Comparison of ENCODE assay signal across 22 cellular contexts in the genomic region with DNA sequence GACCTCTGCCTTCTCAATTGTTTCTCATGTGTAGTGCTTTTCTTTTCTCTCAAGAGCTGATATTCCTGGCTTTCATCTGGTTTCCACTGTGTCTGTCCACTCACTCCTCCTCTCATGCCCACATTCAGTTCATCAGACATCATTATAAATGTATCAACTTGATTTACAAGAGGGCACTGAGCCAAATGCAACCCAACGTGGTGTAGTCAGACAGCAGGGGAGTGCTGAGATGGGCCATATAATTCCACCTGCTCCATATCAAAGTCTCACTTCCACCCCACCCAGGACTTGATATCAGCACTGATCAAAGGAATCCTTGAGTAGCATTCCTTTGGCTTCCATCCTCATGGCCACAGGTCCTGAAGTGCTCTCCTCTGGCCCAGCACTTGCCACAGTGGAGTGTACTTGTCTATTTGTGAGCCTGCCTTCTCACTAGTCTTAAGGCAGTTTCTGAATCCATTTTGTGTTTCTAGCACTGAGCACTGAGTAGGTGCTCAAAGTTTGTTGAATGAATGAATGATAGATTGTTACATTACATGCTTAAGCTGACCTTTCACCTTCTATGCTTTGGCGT.
"Had no signal": no experiment of that assay in that cellular context is flagged by ENCODE, and none has a peak within 500 bp of the region (broad histone marks: within the 10 kb centered on the region; RNA-seq: fewer than 3 reads in every experiment).

No MANE protein-coding gene starts in this region.

- H3K27ac ChIP-seq: hepatocyte, parathyroid adenoma had no signal

- H3K36me3 ChIP-seq: esophagus squamous epithelium had no signal

- H3K4me1 Mint-ChIP-seq: activated CD8-positive, alpha-beta memory T cell treated with anti-CD3 and anti-CD28 coated beads, Interleukin-2, amount 10 ng/mL, durations not matched to agents 7 days and 5 days; central memory CD8-positive, alpha-beta T cell; naive thymus-derived CD8-positive, alpha-beta T cell had no signal

- H3K4me2 ChIP-seq: hepatocyte had no signal

- H3K27ac Mint-ChIP-seq: activated CD8-positive, alpha-beta memory T cell treated with anti-CD3 and anti-CD28 coated beads, Interleukin-2, amount 10 ng/mL, durations not matched to agents 7 days and 5 days; activated naive CD8-positive, alpha-beta T cell; activated T-helper 2 cell treated with anti-CD3 and anti-CD28 coated beads, Interferon-gamma antibody, Interleukin-2, Interleukin-4, amounts not matched to agents 10 μg/mL and 5 μg/mL and 100 μg/mL, durations not matched to agents 14 hours and 24 hours and 36 hours; naive thymus-derived CD8-positive, alpha-beta T cell; type B pancreatic cell had no signal

- H3K9me3 ChIP-seq: body of pancreas, esophagus squamous epithelium had no signal

- H3K79me2 ChIP-seq: hepatocyte, parathyroid adenoma had no signal

- H2AFZ ChIP-seq: hepatocyte, parathyroid adenoma had no signal

- H3K27me3 ChIP-seq: body of pancreas, esophagus squamous epithelium, hepatocyte had no signal

- H3K4me3 ChIP-seq: body of pancreas, esophagus squamous epithelium, hepatocyte had no signal

- H3K4me3 Mint-ChIP-seq: activated CD8-positive, alpha-beta memory T cell treated with anti-CD3 and anti-CD28 coated beads, Interleukin-2, amount 10 ng/mL, durations not matched to agents 7 days and 5 days; activated naive CD8-positive, alpha-beta T cell; central memory CD8-positive, alpha-beta T cell; naive thymus-derived CD8-positive, alpha-beta T cell; type B pancreatic cell had no signal

- H3K9me3 Mint-ChIP-seq: activated T-helper 2 cell treated with anti-CD3 and anti-CD28 coated beads, Interferon-gamma antibody, Interleukin-2, Interleukin-4, amounts not matched to agents 10 μg/mL and 5 μg/mL and 100 μg/mL, durations not matched to agents 14 hours and 24 hours and 36 hours; type B pancreatic cell had no signal

- H3K36me3 Mint-ChIP-seq: activated CD8-positive, alpha-beta memory T cell treated with anti-CD3 and anti-CD28 coated beads, Interleukin-2, amount 10 ng/mL, durations not matched to agents 7 days and 5 days; activated naive CD8-positive, alpha-beta T cell; naive thymus-derived CD8-positive, alpha-beta T cell; type B pancreatic cell had no signal

- DNase-seq: activated CD4-positive, alpha-beta T cell treated with anti-CD3 and anti-CD28 coated beads, Interleukin-2, amount 50 U/mL, for 48 hours; activated CD8-positive, alpha-beta memory T cell treated with anti-CD3 and anti-CD28 coated beads, Interleukin-2, amount 10 ng/mL, durations not matched to agents 7 days and 5 days; activated T-cell treated with anti-CD3 and anti-CD28 coated beads, Interleukin-2, amount 50 U/mL, for 1 hour; amniotic stem cell; cortex of kidney; effector CD4-positive, alpha-beta T cell; esophagus squamous epithelium; islet precursor cell; mesenchymal stem cell; naive thymus-derived CD8-positive, alpha-beta T cell; small intestine; stimulated activated CD4-positive, alpha-beta T cell treated with anti-CD3 and anti-CD28 coated beads, Interleukin-4, amount 100 ng/mL, for 24 hours; stimulated activated naive CD4-positive, alpha-beta T cell; substantia nigra; T-helper 1 cell had no signal
